In the genomic region with DNA sequence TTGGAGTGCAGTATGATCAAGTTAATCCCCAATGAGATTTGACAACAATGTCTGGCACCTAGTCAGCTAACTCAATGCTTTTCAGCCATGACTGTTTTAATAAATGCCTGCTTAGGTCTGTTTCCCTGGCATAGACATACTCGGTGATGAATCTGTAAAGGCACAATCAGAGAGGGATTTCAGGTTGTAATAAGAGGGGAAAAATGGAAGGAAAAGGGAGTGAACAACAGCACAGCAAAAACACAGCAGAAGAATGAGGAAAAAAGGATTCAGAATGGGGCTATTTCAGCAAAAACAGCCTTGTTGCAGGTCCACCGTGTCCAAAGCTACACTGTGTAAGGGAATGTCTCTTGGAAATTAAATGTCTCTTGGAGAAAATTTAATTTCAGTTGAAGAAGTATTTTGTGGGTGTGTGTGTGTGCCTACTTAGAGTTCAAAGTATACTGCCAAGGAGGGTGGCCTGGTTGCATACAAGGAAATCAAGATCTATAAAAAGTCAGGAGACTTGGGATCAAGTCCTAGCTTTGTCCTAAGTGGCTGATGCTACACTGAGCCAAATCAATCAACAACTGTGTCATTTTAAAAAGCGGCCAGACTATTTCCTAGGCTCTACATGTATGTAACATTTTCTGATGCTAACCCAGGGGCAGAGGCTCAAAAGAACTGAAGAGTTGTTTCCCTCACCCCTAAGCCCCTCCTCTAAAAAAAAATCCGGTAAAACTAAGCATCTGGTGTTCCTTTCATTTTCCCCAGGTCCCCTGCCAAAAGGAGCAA, we compare ENCODE assay signal across 8 cellular contexts.
DNase-seq lines count a peak whose midpoint lies in the region; ATAC-seq and TF ChIP-seq lines count a peak whose summit lies in the region.

No MANE protein-coding gene starts in this region.

- H3K27ac ChIP-seq in C4-2B: peak overlapping the region; percentile 97; the same call in 1 of the 2 replicates

- H3K9me3 Mint-ChIP-seq in dendritic cell treated with granulocyte-macrophage colony-stimulating factor and Interleukin-4, amounts not matched to agents 40 ng/mL and 50 ng/mL, for 4 days: no peaks in the 10 kb centered on the region
- no peaks in the 10 kb centered on the region for H3K9me3 Mint-ChIP-seq in nephron

- peak overlapping the region; percentile 80 for H3K4me3 Mint-ChIP-seq in dendritic cell treated with granulocyte-macrophage colony-stimulating factor and Interleukin-4, amounts not matched to agents 40 ng/mL and 50 ng/mL, for 4 days
- peak overlapping the region; percentile 83 to 89 (median 89) for H3K4me3 Mint-ChIP-seq in nephron

- H3K4me1 Mint-ChIP-seq in dendritic cell treated with granulocyte-macrophage colony-stimulating factor and Interleukin-4, amounts not matched to agents 40 ng/mL and 50 ng/mL, for 4 days (ENCODE audit: low read depth): peaks cover 43% of the 10 kb centered on the region
- peaks cover 43% of the 10 kb centered on the region for H3K4me1 Mint-ChIP-seq in nephron

- no peak for ATAC-seq in GM19397 (IDR thresholded peaks at IDR 0.05; ENCODE audit: unreplicated experiment)
- no peak for ATAC-seq in GM19023 (IDR thresholded peaks at IDR 0.05; ENCODE audit: unreplicated experiment)

- intact Hi-C loops in dendritic cell treated with granulocyte-macrophage colony-stimulating factor and Interleukin-4, amounts not matched to agents 40 ng/mL and 50 ng/mL, for 4 days (cut with micrococcal nuclease): loop anchor here (5.0 kb wide), 1 partner anchor 34 kb away; no protein-coding TSS in a partner anchor

- DNase-seq in NCI-H2227 (lab: John Stamatoyannopoulos, UW; ENCODE audit: unreplicated experiment): peak; percentile 28
- no peak for DNase-seq in dedifferentiated amniotic fluid mesenchymal stem cell (ENCODE audit: extremely low spot score)
- no peak for DNase-seq in NCI-H146 (lab: John Stamatoyannopoulos, UW)

- H3K27me3 Mint-ChIP-seq in dendritic cell treated with granulocyte-macrophage colony-stimulating factor and Interleukin-4, amounts not matched to agents 40 ng/mL and 50 ng/mL, for 4 days: peaks cover 3% of the 10 kb centered on the region
- no peaks in the 10 kb centered on the region for H3K27me3 Mint-ChIP-seq in nephron (ENCODE audit: low read depth)

- H3K36me3 Mint-ChIP-seq in dendritic cell treated with granulocyte-macrophage colony-stimulating factor and Interleukin-4, amounts not matched to agents 40 ng/mL and 50 ng/mL, for 4 days (ENCODE audit: low read depth): peaks cover 32% of the 10 kb centered on the region
- H3K36me3 Mint-ChIP-seq in nephron (ENCODE audit: low read depth): peaks cover 25% of the 10 kb centered on the region

- no peak for TF ChIP-seq CTCF in C4-2B (conservative IDR thresholded peaks at IDR 0.05)
- TF ChIP-seq CTCF in nephron (IDR thresholded peaks at IDR 0.05; ENCODE audit: unreplicated experiment in 3 of 3): no peak

- peak overlapping the region; percentile 98 for H3K27ac Mint-ChIP-seq in dendritic cell treated with granulocyte-macrophage colony-stimulating factor and Interleukin-4, amounts not matched to agents 40 ng/mL and 50 ng/mL, for 4 days
- peak overlapping the region; percentile 99 to 100 (median 99) for H3K27ac Mint-ChIP-seq in nephron
